ENCODE assay signal across 15 cellular contexts in genomic region chr12:107337354-107338095, GRCh38.
A peak's percentile ranks its signal among the peaks of the same experiment; 100 is the strongest.
DNase-seq lines count a peak whose midpoint lies in the region; ATAC-seq and TF ChIP-seq lines count a peak whose summit lies in the region.
"Had no signal": no experiment of that assay in that cellular context is flagged by ENCODE, and none has a peak within 500 bp of the region (broad histone marks: within the 10 kb centered on the region; RNA-seq: fewer than 3 reads in every experiment).

No MANE protein-coding gene starts in this region.

- intact Hi-C loops in uterus (cut with DNase I; ENCODE audit: low total_unique reads), result no loop called here

- peaks cover 6% of the 10 kb centered on the region for H3K36me3 Mint-ChIP-seq in activated CD8-positive, alpha-beta memory T cell treated with anti-CD3 and anti-CD28 coated beads, Interleukin-2, amount 10 ng/mL, durations not matched to agents 7 days and 5 days

- peaks cover 3% of the 10 kb centered on the region for H3K27me3 Mint-ChIP-seq in activated CD8-positive, alpha-beta memory T cell treated with anti-CD3 and anti-CD28 coated beads, Interleukin-2, amount 10 ng/mL, durations not matched to agents 7 days and 5 days

- peak; percentile 30 for ATAC-seq in activated CD8-positive, alpha-beta memory T cell treated with anti-CD3 and anti-CD28 coated beads, Interleukin-2, amount 10 ng/mL, durations not matched to agents 7 days and 5 days
- ATAC-seq: left lung had no signal

- H3K27ac ChIP-seq in SJCRH30 (no peak overlapping the region), uterus (no peak overlapping the region)
- H3K27ac ChIP-seq: left lung had no signal

- H3K4me3 Mint-ChIP-seq in activated CD8-positive, alpha-beta memory T cell treated with anti-CD3 and anti-CD28 coated beads, Interleukin-2, amount 10 ng/mL, durations not matched to agents 7 days and 5 days, result no peak overlapping the region
- H3K4me3 Mint-ChIP-seq: endodermal cell, neural crest cell had no signal

- no peaks in the 10 kb centered on the region for H3K9me3 Mint-ChIP-seq in activated CD8-positive, alpha-beta memory T cell treated with anti-CD3 and anti-CD28 coated beads, Interleukin-2, amount 10 ng/mL, durations not matched to agents 7 days and 5 days (ENCODE audit: low read depth)
- H3K9me3 Mint-ChIP-seq: endodermal cell had no signal

- TF ChIP-seq POLR2A in uterus (IDR thresholded peaks at IDR 0.05), result no peak

- H3K4me3 ChIP-seq in skeletal muscle cell (ENCODE audit: low read depth, low read length) (no peak overlapping the region), SJCRH30 (no peak overlapping the region), uterus (no peak overlapping the region)
- H3K4me3 ChIP-seq: left lung had no signal

- peaks cover 6% of the 10 kb centered on the region for H3K4me1 ChIP-seq in SJCRH30
- no peaks in the 10 kb centered on the region for H3K4me1 ChIP-seq in uterus
- H3K4me1 ChIP-seq: left lung had no signal

- TF ChIP-seq CTCF in uterus (IDR thresholded peaks at IDR 0.05), result no peak

- no peaks in the 10 kb centered on the region for H3K9me3 ChIP-seq in SJCRH30 (replicated peaks)
- H3K9me3 ChIP-seq in uterus, result no peaks in the 10 kb centered on the region
- H3K9me3 ChIP-seq: left lung had no signal

- CTCF ChIA-PET in activated CD8-positive, alpha-beta memory T cell treated with anti-CD3 and anti-CD28 coated beads, Interleukin-2, amount 10 ng/mL, durations not matched to agents 7 days and 5 days (lab: Charles Lee), result interaction anchor here (1.7 kb wide), 1 partner anchor 11 kb away, joined by 3 read pairs; no protein-coding TSS in a partner anchor

- H3K27me3 ChIP-seq in SJCRH30, result no peaks in the 10 kb centered on the region
- no peaks in the 10 kb centered on the region for H3K27me3 ChIP-seq in uterus

- no peak for DNase-seq in activated CD8-positive, alpha-beta memory T cell treated with anti-CD3 and anti-CD28 coated beads, Interleukin-2, amount 10 ng/mL, durations not matched to agents 7 days and 5 days
- DNase-seq in activated CD8-positive, alpha-beta memory T cell treated with anti-CD3 and anti-CD28 coated beads, Interleukin-2, amount 50 U/mL, for 48 hours, result no peak
- DNase-seq in M059J (ENCODE audit: low read depth) (peak; percentile 74), astrocyte of the hippocampus (ENCODE audit: low read depth, low spot score) (peak; percentile 39), skeletal muscle cell (ENCODE audit: low read depth) (peak; percentile 33), SJCRH30 (no peak), uterus (no peak), T1000 (lab: John Stamatoyannopoulos, UW) (no peak)
- DNase-seq: DMS 273 treated with DMSO at 0.1 percent for 48 hours, endodermal cell, head of caudate nucleus, left lung, NCI-H510A, trophoblast cell had no signal

- H3K36me3 ChIP-seq in SJCRH30 (no peaks in the 10 kb centered on the region), uterus (no peaks in the 10 kb centered on the region)
- H3K36me3 ChIP-seq: left lung had no signal

- H3K27ac Mint-ChIP-seq in activated CD8-positive, alpha-beta memory T cell treated with anti-CD3 and anti-CD28 coated beads, Interleukin-2, amount 10 ng/mL, durations not matched to agents 7 days and 5 days, result no peak overlapping the region
- H3K27ac Mint-ChIP-seq: endodermal cell had no signal

- H3K4me1 Mint-ChIP-seq in activated CD8-positive, alpha-beta memory T cell treated with anti-CD3 and anti-CD28 coated beads, Interleukin-2, amount 10 ng/mL, durations not matched to agents 7 days and 5 days, result peaks cover 17% of the 10 kb centered on the region
- H3K4me1 Mint-ChIP-seq: endodermal cell, neural crest cell had no signal

Comparison
In these comparisons a context has a peak if more than half of its experiments do, and no peak if none do; other contexts are left out.
1. DNase-seq: peak in M059J (single experiment), astrocyte of the hippocampus (single experiment) and skeletal muscle cell (single experiment); none in activated CD8-positive, alpha-beta memory T cell treated with anti-CD3 and anti-CD28 coated beads, Interleukin-2, amount 10 ng/mL, durations not matched to agents 7 days and 5 days (single experiment), activated CD8-positive, alpha-beta memory T cell treated with anti-CD3 and anti-CD28 coated beads, Interleukin-2, amount 50 U/mL, for 48 hours (single experiment), SJCRH30 (0 of 2), uterus (0 of 2) and T1000 (single experiment).